ENCODE assay signal across 25 cellular contexts in genomic region chr9:86735772-86736458, GRCh38.
A peak's percentile ranks its signal among the peaks of the same experiment; 100 is the strongest.
DNase-seq lines count a peak whose midpoint lies in the region; ATAC-seq, FAIRE-seq and TF ChIP-seq lines count a peak whose summit lies in the region.
"Had no signal": no experiment of that assay in that cellular context is flagged by ENCODE, and none has a peak within 500 bp of the region (broad histone marks: within the 10 kb centered on the region; RNA-seq: fewer than 3 reads in every experiment).

No MANE protein-coding gene starts in this region.

- no peaks in the 10 kb centered on the region for H3K79me2 ChIP-seq in mammary epithelial cell (ENCODE audit: insufficient read depth, low read length)

- DNase-seq in MCF 10A (ENCODE audit: unreplicated experiment) (peak; percentile 59), mammary epithelial cell (no peak), fibroblast of mammary gland (ENCODE audit: low read depth) (peak; percentile 54), pancreas (peak in 1 of 6 donors; percentile 27), uterus (no peak), frontal cortex (ENCODE audit: low spot score in 2 of 2) (no peak), pons (ENCODE audit: low spot score) (no peak)
- DNase-seq: Calu3; CD8-positive, alpha-beta memory T cell; EL; GF-D8; H7; Kasumi-1; NCI-H1092; NCI-H1436 treated with DMSO at 0.1 percent for 48 hours; NCI-H2029; NCI-H2227 treated with DMSO at 0.1 percent for 48 hours; NCI-H510A; NCI-H748 treated with DMSO at 0.1 percent for 48 hours; NK-92 treated with Interleukin-12 subunit alpha and Interleukin-12 subunit beta, amount 100 ng/mL, for 24 hours; SIG-M5 had no signal

- CTCF ChIA-PET in MCF 10A (lab: Yijun Ruan, JAX) (interaction anchor here (0.6 to 1.5 kb wide), 2 partner anchors 140 to 249 kb away, joined by 3 read pairs; no protein-coding TSS in a partner anchor), mammary epithelial cell (lab: Charles Lee; ENCODE audit: low non-redundant PET) (no interaction called here)

- H3K4me2 ChIP-seq in mammary epithelial cell (ENCODE audit: insufficient read depth, low read depth, low read length) = no peak overlapping the region

- POLR2A ChIA-PET in MCF 10A (lab: Yijun Ruan, JAX) = no interaction called here

- no peaks in the 10 kb centered on the region for H4K20me1 ChIP-seq in mammary epithelial cell (ENCODE audit: insufficient read depth, low read length)

- FAIRE-seq in pancreas (lab: Jason Lieb, UNC) = no peak
- FAIRE-seq in frontal cortex (lab: Jason Lieb, UNC) = no peak
- FAIRE-seq: A204.1 had no signal

- no peaks in the 10 kb centered on the region for H3K36me3 ChIP-seq in mammary epithelial cell (ENCODE audit: insufficient read depth, low read length)
- no peaks in the 10 kb centered on the region for H3K36me3 ChIP-seq in pancreas
- H3K36me3 ChIP-seq in uterus = no peaks in the 10 kb centered on the region
- no peaks in the 10 kb centered on the region for H3K36me3 ChIP-seq in gastroesophageal sphincter

- peaks cover 49% of the 10 kb centered on the region for H3K4me1 Mint-ChIP-seq in MCF 10A (ENCODE audit: insufficient read depth, unreplicated experiment)
- H3K4me1 Mint-ChIP-seq: CD8-positive, alpha-beta memory T cell had no signal

- H3K36me3 Mint-ChIP-seq in MCF 10A (ENCODE audit: insufficient read depth, unreplicated experiment) = no peaks in the 10 kb centered on the region
- H3K36me3 Mint-ChIP-seq: CD8-positive, alpha-beta memory T cell had no signal

- no peak overlapping the region for H3K27ac Mint-ChIP-seq in MCF 10A (ENCODE audit: low read depth, unreplicated experiment)

- TF ChIP-seq CTCF in MCF 10A (IDR thresholded peaks at IDR 0.05; ENCODE audit: unreplicated experiment) (no peak), mammary epithelial cell (conservative IDR thresholded peaks at IDR 0.05 in 1 of 2, IDR thresholded peaks at IDR 0.05 in 1 of 2; ENCODE audit: extremely low read depth in 1 of 2, insufficient read depth in 1 of 2, low read depth in 1 of 2, low read length in 2 of 2) (no peak), fibroblast of mammary gland (conservative IDR thresholded peaks at IDR 0.05; ENCODE audit: control insufficient read depth, insufficient read depth, low read depth, low read length) (no peak), pancreas (IDR thresholded peaks at IDR 0.05) (no peak), uterus (IDR thresholded peaks at IDR 0.05) (no peak), gastroesophageal sphincter (IDR thresholded peaks at IDR 0.05) (no peak)

- peaks cover 3% of the 10 kb centered on the region for H3K9me3 ChIP-seq in mammary epithelial cell (replicated peaks; ENCODE audit: insufficient read depth, low read length)
- no peaks in the 10 kb centered on the region for H3K9me3 ChIP-seq in pancreas
- H3K9me3 ChIP-seq in uterus = no peaks in the 10 kb centered on the region
- H3K9me3 ChIP-seq in gastroesophageal sphincter = no peaks in the 10 kb centered on the region

- 91% methylated on average over 6 of the region's 6 CpGs for WGBS in mammary epithelial cell (ENCODE audit: low coverage, missing lambda C conversion rate)
- 60 to 63% methylated on average over 6 of the region's 6 CpGs for WGBS in pancreas, 2 donors
- whole genome bisulfite sequencing in gastroesophageal sphincter (ENCODE audit: low coverage in 1 of 2), 2 donors = 97% methylated on average over 4 to 6 of the region's 6 CpGs

- H3K9me3 Mint-ChIP-seq in MCF 10A (ENCODE audit: unreplicated experiment) = peaks cover 12% of the 10 kb centered on the region
- H3K9me3 Mint-ChIP-seq: CD8-positive, alpha-beta memory T cell had no signal

- TF ChIP-seq POLR2A in uterus (IDR thresholded peaks at IDR 0.05) (no peak), gastroesophageal sphincter (IDR thresholded peaks at IDR 0.05) (no peak)

- intact Hi-C loops in MCF 10A (cut with micrococcal nuclease) (no loop called here), mammary epithelial cell (cut with micrococcal nuclease) (no loop called here), pancreas (cut with DNase I) (no loop called here), uterus (cut with DNase I; ENCODE audit: low total_unique reads) (no loop called here)

- H3K27ac ChIP-seq in mammary epithelial cell (ENCODE audit: insufficient read depth, low read depth, low read length) (no peak overlapping the region), pancreas (peak overlapping the region in 1 of 4 donors; percentile 25), uterus (peak overlapping the region; percentile 77 to 79), gastroesophageal sphincter (peak overlapping the region in 1 of 4 donors; percentile 19)
- H3K27ac ChIP-seq: C4-2B had no signal

- H3K27me3 ChIP-seq in mammary epithelial cell (ENCODE audit: insufficient read depth, low read length) (no peaks in the 10 kb centered on the region), pancreas (no peaks in the 10 kb centered on the region), uterus (no peaks in the 10 kb centered on the region), gastroesophageal sphincter (no peaks in the 10 kb centered on the region)

- TF ChIP-seq EP300 in gastroesophageal sphincter (IDR thresholded peaks at IDR 0.05) = no peak

- no TSS peak for BruUV-seq in MCF 10A (replicated peaks; lab: Mats Ljungman, UMichigan)
- no TSS peak for BruUV-seq in mammary epithelial cell (replicated peaks; lab: Mats Ljungman, UMichigan)

- no peak overlapping the region for H3K4me3 Mint-ChIP-seq in MCF 10A (ENCODE audit: unreplicated experiment)
- H3K4me3 Mint-ChIP-seq: CD8-positive, alpha-beta memory T cell had no signal

- dilution Hi-C loops in mammary epithelial cell (cut with HindIII; ENCODE audit: low sequenced_read_pairs) = no loop called here

- ATAC-seq in pancreas = peak; percentile 23 to 62 (median 42)
- ATAC-seq in gastroesophageal sphincter = no peak
- ATAC-seq: Panc1 had no signal

- H3K27me3 Mint-ChIP-seq in MCF 10A (ENCODE audit: insufficient read depth, unreplicated experiment) = no peaks in the 10 kb centered on the region

- in situ Hi-C loops in mammary epithelial cell (cut with MboI; ENCODE audit: low sequenced_read_pairs in 2 of 2) = no loop called here

- H3K4me1 ChIP-seq in mammary epithelial cell (ENCODE audit: insufficient read depth, low read length) = peaks cover 47% of the 10 kb centered on the region
- peaks cover 12 to 37% (median 36%) of the 10 kb centered on the region in 3 donors for H3K4me1 ChIP-seq in pancreas
- peaks cover 0 to 9% of the 10 kb centered on the region in 2 donors for H3K4me1 ChIP-seq in uterus
- H3K4me1 ChIP-seq in gastroesophageal sphincter = peaks cover 0 to 34% (median 2%) of the 10 kb centered on the region in 3 donors

- no peak overlapping the region for H2AFZ ChIP-seq in mammary epithelial cell (ENCODE audit: low read depth, low read length)

- H3K9ac ChIP-seq in mammary epithelial cell (ENCODE audit: insufficient read depth, low read length) = no peak overlapping the region

- H3K4me3 ChIP-seq in mammary epithelial cell (replicated peaks in 1 of 3; ENCODE audit: insufficient read depth in 1 of 3, low read depth in 2 of 3, low read length in 3 of 3) (no peak overlapping the region), fibroblast of mammary gland (ENCODE audit: control insufficient read depth, low read depth, low read length) (no peak overlapping the region), pancreas (no peak overlapping the region), uterus (no peak overlapping the region), gastroesophageal sphincter (no peak overlapping the region)

Comparison
In these comparisons a context has a peak if more than half of its experiments do, and no peak if none do; other contexts are left out.
1. DNase-seq: peak in MCF 10A (single experiment) and fibroblast of mammary gland (single experiment); none in mammary epithelial cell (single experiment), uterus (0 of 2), frontal cortex (0 of 2) and pons (single experiment).